In the genomic region with DNA sequence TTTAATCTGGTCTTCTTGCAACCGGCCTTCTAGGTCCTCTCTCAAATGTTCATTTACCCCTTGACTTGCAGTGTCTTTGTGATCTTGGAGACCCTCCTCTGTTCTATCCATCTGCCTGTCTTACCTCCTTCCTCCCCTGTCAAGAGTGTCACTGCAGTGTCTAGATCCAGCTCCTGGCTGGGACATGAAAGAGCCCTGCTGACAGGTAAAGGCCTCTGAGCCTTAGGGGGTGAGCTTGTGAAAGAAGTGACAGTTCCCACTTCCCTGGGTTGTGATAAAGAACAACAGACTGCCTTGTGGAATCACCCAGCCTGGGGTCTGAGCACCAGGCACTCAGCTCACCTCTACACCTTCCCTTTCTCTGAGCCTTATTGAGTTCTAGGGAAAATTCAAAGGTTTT, we compare ENCODE assay signal across 13 cellular contexts.
DNase-seq lines count a peak whose midpoint lies in the region; TF ChIP-seq lines count a peak whose summit lies in the region.
"Had no signal": no experiment of that assay in that cellular context is flagged by ENCODE, and none has a peak within 500 bp of the region (broad histone marks: within the 10 kb centered on the region; RNA-seq: fewer than 3 reads in every experiment).

No MANE protein-coding gene starts in this region.

- no peak for TF ChIP-seq POLR2A in spleen (IDR thresholded peaks at IDR 0.05)

- H3K27ac ChIP-seq in HEK293 (ENCODE audit: extremely low read depth, low read depth, low read length) (no peak overlapping the region), endodermal cell (ENCODE audit: low read depth, low read length) (no peak overlapping the region), spleen (peak overlapping the region in 5 of 8 donors; percentile 70 to 86 (median 76))

- TF ChIP-seq CTCF in GM13976 (IDR thresholded peaks at IDR 0.05; ENCODE audit: borderline replicate concordance, control extremely low read depth, extremely low read depth, insufficient read depth, missing control alignments) (no peak), HEK293 (tag by site-specific recombination; IDR thresholded peaks at IDR 0.05) (no peak), endodermal cell (conservative IDR thresholded peaks at IDR 0.05) (no peak), spleen (IDR thresholded peaks at IDR 0.05 in 8 of 11, conservative IDR thresholded peaks at IDR 0.05 in 3 of 11) (no peak)

- intact Hi-C loops in spleen (cut with DNase I; ENCODE audit: low total_unique reads): no loop called here

- 62 to 92% methylated on average over 1 of the region's 1 CpG for WGBS in endodermal cell (ENCODE audit: insufficient coverage in 1 of 2, insufficient read length in 1 of 2), 2 experiments
- WGBS in spleen, 5 donors: 88 to 100% (median 92%) methylated on average over 1 of the region's 1 CpG

- H3K4me3 ChIP-seq in HEK293 (ENCODE audit: low read depth, low read length): no peak overlapping the region
- no peak overlapping the region for H3K4me3 ChIP-seq in endodermal cell (ENCODE audit: low read length)
- no peak overlapping the region for H3K4me3 ChIP-seq in spleen

- no peaks in the 10 kb centered on the region for H3K9me3 Mint-ChIP-seq in endodermal cell
- no peaks in the 10 kb centered on the region for H3K9me3 Mint-ChIP-seq in immature natural killer cell
- H3K9me3 Mint-ChIP-seq: CD4-positive, alpha-beta memory T cell had no signal

- H3K9ac ChIP-seq in endodermal cell (ENCODE audit: extremely low read depth, low read length, poor library complexity, severe bottlenecking): no peak overlapping the region

- H3K36me3 Mint-ChIP-seq in endodermal cell (ENCODE audit: low read depth): no peaks in the 10 kb centered on the region
- H3K36me3 Mint-ChIP-seq in immature natural killer cell: no peaks in the 10 kb centered on the region
- H3K36me3 Mint-ChIP-seq: CD4-positive, alpha-beta memory T cell had no signal

- peak; percentile 6 for DNase-seq in GM13976 (ENCODE audit: low spot score)
- peak; percentile 86 for DNase-seq in endodermal cell
- DNase-seq in spleen: no peak
- no peak for DNase-seq in NK-92 (lab: John Stamatoyannopoulos, UW; ENCODE audit: unreplicated experiment)
- DNase-seq in EL: no peak
- no peak for DNase-seq in immature natural killer cell
- DNase-seq: C1 segment of cervical spinal cord; CD4-positive, alpha-beta memory T cell; DMS79; GDM1; KBM-7 had no signal

- H3K27me3 Mint-ChIP-seq in endodermal cell (ENCODE audit: insufficient read depth): peaks cover 10% of the 10 kb centered on the region
- peaks cover 0 to under 1% (median 0%) of the 10 kb centered on the region in 3 donors for H3K27me3 Mint-ChIP-seq in immature natural killer cell (ENCODE audit: low read depth in 3 of 3)
- H3K27me3 Mint-ChIP-seq: B cell; CD4-positive, alpha-beta memory T cell had no signal

- POLR2A ChIA-PET in HEK293 (lab: Yijun Ruan, JAX): no interaction called here

- CTCF ChIA-PET in HEK293 (lab: Yijun Ruan, JAX): interaction anchor here (0.7 kb wide), 1 partner anchor 8 kb away, joined by 3 read pairs; no protein-coding TSS in a partner anchor

- H3K4me1 Mint-ChIP-seq in endodermal cell: peaks cover 30% of the 10 kb centered on the region
- H3K4me1 Mint-ChIP-seq in immature natural killer cell: no peaks in the 10 kb centered on the region
- H3K4me1 Mint-ChIP-seq: B cell; CD4-positive, alpha-beta memory T cell had no signal

- H3K4me1 ChIP-seq in HEK293 (ENCODE audit: control insufficient read depth, insufficient read depth, low read length) (no peaks in the 10 kb centered on the region), endodermal cell (ENCODE audit: control insufficient read depth, insufficient read depth, low read length) (peaks cover 3% of the 10 kb centered on the region), spleen (peaks cover 0 to 24% (median 14%) of the 10 kb centered on the region in 6 donors)

- H3K27ac Mint-ChIP-seq in endodermal cell: peak overlapping the region; percentile 1
- no peak overlapping the region for H3K27ac Mint-ChIP-seq in immature natural killer cell
- H3K27ac Mint-ChIP-seq: B cell had no signal

- H3K27me3 ChIP-seq in endodermal cell (ENCODE audit: control insufficient read depth, insufficient read depth, low read length, poor library complexity, severe bottlenecking): no peaks in the 10 kb centered on the region
- H3K27me3 ChIP-seq in spleen (replicated peaks in 1 of 7): no peaks in the 10 kb centered on the region

- H3K36me3 ChIP-seq in HEK293 (ENCODE audit: control insufficient read depth in 2 of 2, insufficient read depth in 1 of 2, low read length in 2 of 2): no peaks in the 10 kb centered on the region
- no peaks in the 10 kb centered on the region for H3K36me3 ChIP-seq in endodermal cell (ENCODE audit: control insufficient read depth, insufficient read depth, low read length)
- H3K36me3 ChIP-seq in spleen: no peaks in the 10 kb centered on the region

- in situ Hi-C loops in GM13976 (cut with MboI; ENCODE audit: low sequenced_read_pairs, unreplicated experiment): no loop called here

- H3K9me3 ChIP-seq in HEK293 (ENCODE audit: control insufficient read depth, insufficient read depth, low read depth, low read length) (no peaks in the 10 kb centered on the region), endodermal cell (ENCODE audit: control insufficient read depth, low read length) (no peaks in the 10 kb centered on the region), spleen (no peaks in the 10 kb centered on the region)

- no peak overlapping the region for H3K4me3 Mint-ChIP-seq in endodermal cell
- H3K4me3 Mint-ChIP-seq in immature natural killer cell: no peak overlapping the region
- H3K4me3 Mint-ChIP-seq: B cell; CD4-positive, alpha-beta memory T cell had no signal

TF ChIP-seq in HEK293, 187 proteins besides CTCF, POLR2A, EP300 and RAD21:
- TF ChIP-seq ZNF169 (tag by site-specific recombination; IDR thresholded peaks at IDR 0.05): no peak
- TF ChIP-seq ZIC2 (tag by site-specific recombination; IDR thresholded peaks at IDR 0.05): peak; percentile 49
- TF ChIP-seq, protein P1, sequence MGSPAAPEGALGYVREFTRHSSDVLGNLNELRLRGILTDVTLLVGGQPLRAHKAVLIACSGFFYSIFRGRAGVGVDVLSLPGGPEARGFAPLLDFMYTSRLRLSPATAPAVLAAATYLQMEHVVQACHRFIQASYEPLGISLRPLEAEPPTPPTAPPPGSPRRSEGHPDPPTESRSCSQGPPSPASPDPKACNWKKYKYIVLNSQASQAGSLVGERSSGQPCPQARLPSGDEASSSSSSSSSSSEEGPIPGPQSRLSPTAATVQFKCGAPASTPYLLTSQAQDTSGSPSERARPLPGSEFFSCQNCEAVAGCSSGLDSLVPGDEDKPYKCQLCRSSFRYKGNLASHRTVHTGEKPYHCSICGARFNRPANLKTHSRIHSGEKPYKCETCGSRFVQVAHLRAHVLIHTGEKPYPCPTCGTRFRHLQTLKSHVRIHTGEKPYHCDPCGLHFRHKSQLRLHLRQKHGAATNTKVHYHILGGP (tag by site-specific recombination; IDR thresholded peaks at IDR 0.05): no peak

Comparison
In these comparisons a context has a peak if more than half of its experiments do, and no peak if none do; other contexts are left out.
1. DNase-seq: peak in GM13976 (single experiment) and endodermal cell (single experiment); none in spleen (single experiment), NK-92 (single experiment), EL (single experiment) and immature natural killer cell (0 of 3).
2. H3K27ac ChIP-seq: peak in spleen (5 of 8); none in HEK293 (single experiment) and endodermal cell (single experiment).